ENCODE assay signal across 8 cellular contexts in genomic region chr2:42089340-42089925, GRCh38.
DNase-seq lines count a peak whose midpoint lies in the region; ATAC-seq, FAIRE-seq and TF ChIP-seq lines count a peak whose summit lies in the region.

No MANE protein-coding gene starts in this region.

- DNase-seq in ELR (ENCODE audit: low read depth) = peak; percentile 67
- DNase-seq in HUDEP-2 (lab: John Stamatoyannopoulos, UW; ENCODE audit: unreplicated experiment in 76 of 76) = peak in 64 of 76 experiments; percentile 4 to 77 (median 44)
- DNase-seq in T1000 (lab: John Stamatoyannopoulos, UW) = peak; percentile 2
- DNase-seq in cardiac fibroblast (ENCODE audit: low read depth in 2 of 2) = peak; percentile 68 to 70
- DNase-seq in memory B cell (ENCODE audit: low spot score in 2 of 2) = peak in 1 of 2 donors; percentile 63
- peak; percentile 90 for DNase-seq in urothelium cell line (ENCODE audit: low spot score)
- DNase-seq in NCI-H2227 (lab: John Stamatoyannopoulos, UW; ENCODE audit: unreplicated experiment) = no peak

- H3K4me3 ChIP-seq in cardiac fibroblast (replicated peaks in 1 of 2; ENCODE audit: low read depth in 2 of 2, low read length in 2 of 2) = no peak overlapping the region

- no peak overlapping the region for H3K4me3 Mint-ChIP-seq in memory B cell

- no peaks in the 10 kb centered on the region for H3K27me3 Mint-ChIP-seq in memory B cell

- ATAC-seq in GM21717 (IDR thresholded peaks at IDR 0.05; ENCODE audit: unreplicated experiment) = peak; percentile 93
- peak; percentile 92 for ATAC-seq in memory B cell (ENCODE audit: low read depth)

- FAIRE-seq in urothelium cell line (lab: Jason Lieb, UNC) = peak; percentile 62

- no peaks in the 10 kb centered on the region for H3K36me3 Mint-ChIP-seq in memory B cell

- H3K4me1 Mint-ChIP-seq in memory B cell = peaks cover 9% of the 10 kb centered on the region

- H3K27ac Mint-ChIP-seq in memory B cell = no peak overlapping the region

- H3K9me3 Mint-ChIP-seq in memory B cell = no peaks in the 10 kb centered on the region

- TF ChIP-seq CTCF in cardiac fibroblast (IDR thresholded peaks at IDR 0.05; ENCODE audit: low read depth, low read length) = peak; percentile 68
